19 cellular contexts compared by ENCODE assay signal in genomic region chr11:69209421-69209820, GRCh38.
"Had no signal": no experiment of that assay in that cellular context is flagged by ENCODE, and none has a peak within 500 bp of the region (broad histone marks: within the 10 kb centered on the region; RNA-seq: fewer than 3 reads in every experiment).

No MANE protein-coding gene starts in this region.

- H3K4me1 ChIP-seq: breast epithelium had no signal

- H3K36me3 ChIP-seq: breast epithelium had no signal

- H3K27me3 ChIP-seq: breast epithelium had no signal

- H3K27ac ChIP-seq: breast epithelium had no signal

- DNase-seq: activated CD4-positive, alpha-beta T cell treated with anti-CD3 and anti-CD28 coated beads for 48 hours; activated CD4-positive, alpha-beta T cell treated with anti-CD3 and anti-CD28 coated beads, Interleukin-2, amount 50 U/mL, for 4 hours; activated CD4-positive, CD25-positive, alpha-beta regulatory T cell treated with anti-CD3 and anti-CD28 coated beads, Interleukin-2, amount 50 U/mL, for 72 hours; activated CD8-positive, alpha-beta memory T cell treated with anti-CD3 and anti-CD28 coated beads, Interleukin-2, amount 50 U/mL, for 48 hours; activated CD8-positive, alpha-beta T cell treated with anti-CD3 and anti-CD28 coated beads, Interleukin-2, amount 10 ng/mL, durations not matched to agents 7 days and 5 days; activated naive CD4-positive, alpha-beta T cell; activated T-cell treated with anti-CD3 and anti-CD28 coated beads, Interleukin-2, amount 50 U/mL, for 72 hours; Karpas-422; NCI-H1105 treated with DMSO at 0.1 percent for 48 hours; NCI-H146; NCI-H187 treated with DMSO at 0.1 percent for 48 hours; NCI-H2081 treated with DMSO at 0.1 percent for 48 hours; NCI-H446; PC-3; SIG-M5; T-helper 17 cell; T-helper 9 cell had no signal

- ATAC-seq: activated CD8-positive, alpha-beta T cell treated with anti-CD3 and anti-CD28 coated beads, Interleukin-2, amount 10 ng/mL, durations not matched to agents 7 days and 5 days; PC-3; T-helper 17 cell; WTC11 had no signal

- H3K4me3 ChIP-seq: breast epithelium had no signal

- H3K9me3 ChIP-seq: breast epithelium had no signal
